ENCODE assay signal across 1 cellular context in the genomic region with DNA sequence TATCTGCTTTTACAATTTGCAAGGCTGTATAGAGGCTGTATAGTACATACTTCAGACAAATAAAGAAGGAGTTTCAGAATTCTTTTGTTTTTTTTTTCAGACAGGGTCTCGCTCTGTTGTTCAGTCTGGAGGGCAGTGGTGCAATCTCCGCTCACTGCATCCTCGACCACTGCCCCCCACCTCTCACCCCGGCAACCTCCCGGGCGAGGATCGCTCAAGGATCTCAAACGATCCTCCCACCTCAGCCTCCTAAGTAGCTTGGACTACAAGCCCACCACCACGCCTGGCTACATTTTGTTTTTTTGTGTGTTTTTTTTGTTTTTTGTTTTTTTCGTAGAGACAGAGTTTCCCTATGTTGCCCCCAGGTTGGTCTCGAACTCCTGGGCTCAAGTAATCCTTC.
TF ChIP-seq lines count a peak whose summit lies in the region.

No MANE protein-coding gene starts in this region.

TF ChIP-seq in A549, 52 proteins besides CTCF, POLR2A, EP300 and RAD21 (continued from another document):
- TF ChIP-seq, protein P1, sequence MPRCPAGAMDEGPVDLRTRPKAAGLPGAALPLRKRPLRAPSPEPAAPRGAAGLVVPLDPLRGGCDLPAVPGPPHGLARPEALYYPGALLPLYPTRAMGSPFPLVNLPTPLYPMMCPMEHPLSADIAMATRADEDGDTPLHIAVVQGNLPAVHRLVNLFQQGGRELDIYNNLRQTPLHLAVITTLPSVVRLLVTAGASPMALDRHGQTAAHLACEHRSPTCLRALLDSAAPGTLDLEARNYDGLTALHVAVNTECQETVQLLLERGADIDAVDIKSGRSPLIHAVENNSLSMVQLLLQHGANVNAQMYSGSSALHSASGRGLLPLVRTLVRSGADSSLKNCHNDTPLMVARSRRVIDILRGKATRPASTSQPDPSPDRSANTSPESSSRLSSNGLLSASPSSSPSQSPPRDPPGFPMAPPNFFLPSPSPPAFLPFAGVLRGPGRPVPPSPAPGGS (IDR thresholded peaks at IDR 0.05) = no peak
